ENCODE assay signal across 8 cellular contexts in the genomic region with DNA sequence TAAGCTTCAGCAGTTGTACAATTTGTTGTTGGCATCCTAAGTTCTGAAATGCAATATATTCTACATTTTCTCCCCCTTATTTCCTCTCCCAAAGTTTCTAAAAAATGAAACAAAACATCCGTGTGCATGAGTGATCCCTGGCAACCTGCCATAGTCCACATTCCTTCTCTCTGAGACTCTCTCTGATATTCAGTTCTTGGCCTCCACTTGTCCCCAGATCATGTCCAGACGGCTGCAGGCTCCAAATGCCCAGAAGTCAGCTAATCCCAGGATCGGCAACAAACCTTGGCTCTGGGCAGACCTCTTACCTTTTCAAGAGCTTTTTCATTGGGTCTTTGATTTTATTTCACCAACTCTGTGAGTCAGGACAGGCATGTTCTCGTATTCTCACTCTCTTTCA.
DNase-seq lines count a peak whose midpoint lies in the region; TF ChIP-seq lines count a peak whose summit lies in the region.

No MANE protein-coding gene starts in this region.

- no peak for TF ChIP-seq CTCF in AG09319 (IDR thresholded peaks at IDR 0.05; ENCODE audit: low read depth, low read length)
- no peak for TF ChIP-seq CTCF in fibroblast of pulmonary artery (IDR thresholded peaks at IDR 0.05; ENCODE audit: low read length, missing control alignments)
- TF ChIP-seq CTCF in parathyroid adenoma (IDR thresholded peaks at IDR 0.05) = no peak
- TF ChIP-seq CTCF in GM13977 (IDR thresholded peaks at IDR 0.05; ENCODE audit: extremely low read depth, insufficient read depth, missing control alignments) = no peak

- no peak overlapping the region for H3K9ac ChIP-seq in parathyroid adenoma

- H3K9me3 ChIP-seq in parathyroid adenoma (ENCODE audit: control insufficient read depth, low read length) = no peaks in the 10 kb centered on the region

- H3K27ac ChIP-seq in parathyroid adenoma = peak overlapping the region; percentile 46

- H3K36me3 ChIP-seq in parathyroid adenoma (ENCODE audit: control insufficient read depth, insufficient read depth, low read length) = no peaks in the 10 kb centered on the region

- no peaks in the 10 kb centered on the region for H3K27me3 ChIP-seq in parathyroid adenoma (ENCODE audit: control insufficient read depth, insufficient read depth, low read length)

- H3K79me2 ChIP-seq in parathyroid adenoma = no peaks in the 10 kb centered on the region

- DNase-seq in AG09319 (ENCODE audit: extremely low read depth, low read depth) (peak; percentile 70), RPMI7951 (ENCODE audit: low read depth) (peak; percentile 88), fibroblast of pulmonary artery (ENCODE audit: low read depth) (peak; percentile 98), AML-193 (lab: John Stamatoyannopoulos, UW) (no peak), GM13977 (ENCODE audit: low spot score) (no peak), NCI-H146 (lab: John Stamatoyannopoulos, UW) (no peak)
- DNase-seq in stimulated activated CD4-positive, alpha-beta T cell treated with anti-CD3 and anti-CD28 coated beads, Interleukin-2, amount 100 ng/mL, for 48 hours = no peak

- H3K4me2 ChIP-seq in parathyroid adenoma (ENCODE audit: low read length) = no peak overlapping the region

- no peak overlapping the region for H2AFZ ChIP-seq in parathyroid adenoma

- peaks cover 36% of the 10 kb centered on the region for H3K4me1 ChIP-seq in parathyroid adenoma

- in situ Hi-C loops in GM13977 (cut with MboI; ENCODE audit: low pct_unique_long_range_greater_than_20kb, low sequenced_read_pairs, unreplicated experiment) = no loop called here

- no peak overlapping the region for H3K4me3 ChIP-seq in fibroblast of pulmonary artery (replicated peaks; ENCODE audit: low read depth, low read length)
- H3K4me3 ChIP-seq in parathyroid adenoma (ENCODE audit: low read depth, low read length) = no peak overlapping the region

Comparison
In these comparisons a context has a peak if more than half of its experiments do, and no peak if none do; other contexts are left out.
1. DNase-seq: peak in AG09319 (single experiment), RPMI7951 (single experiment) and fibroblast of pulmonary artery (single experiment); none in AML-193 (0 of 2), GM13977 (single experiment), stimulated activated CD4-positive, alpha-beta T cell treated with anti-CD3 and anti-CD28 coated beads, Interleukin-2, amount 100 ng/mL, for 48 hours (0 of 2) and NCI-H146 (single experiment).